ENCODE assay signal across 1 cellular context in genomic region chr3:9731206-9732079, GRCh38.
A peak's percentile ranks its signal among the peaks of the same experiment; 100 is the strongest.
TF ChIP-seq lines count a peak whose summit lies in the region.

BRPF1 (plus strand) TSS chr3:9731735; CDS start chr3:9734141, 2,406 bp downstream.

TF ChIP-seq in HepG2, 621 proteins besides CTCF, POLR2A, EP300 and RAD21 (continued from another document and continues in another):
- TF ChIP-seq TFDP2 (CRISPR knock-in tag; IDR thresholded peaks at IDR 0.05) (peak; percentile 88), NPAS2 (CRISPR knock-in tag; IDR thresholded peaks at IDR 0.05; ENCODE audit: borderline replicate concordance) (no peak), PTBP1 (IDR thresholded peaks at IDR 0.05; ENCODE audit: low read depth, low read length, poor library complexity, severe bottlenecking) (no peak), ZNF550 (CRISPR knock-in tag; IDR thresholded peaks at IDR 0.05; ENCODE audit: borderline replicate concordance) (no peak), ZNF382 (CRISPR knock-in tag; IDR thresholded peaks at IDR 0.05; ENCODE audit: borderline replicate concordance) (no peak), GATAD1 (CRISPR knock-in tag; IDR thresholded peaks at IDR 0.05) (peak; percentile 96), SP2 (CRISPR knock-in tag; IDR thresholded peaks at IDR 0.05) (peak; percentile 40), PITX1 (CRISPR knock-in tag; IDR thresholded peaks at IDR 0.05) (peak; percentile 15; the same call in 1 of the 2 replicates), CSRNP1 (CRISPR knock-in tag; IDR thresholded peaks at IDR 0.05) (peak; percentile 48; the same call in 1 of the 2 replicates), DNMT1 (CRISPR knock-in tag; IDR thresholded peaks at IDR 0.05) (peak; percentile 83; the same call in 1 of the 2 replicates), MED13 (CRISPR knock-in tag; IDR thresholded peaks at IDR 0.05) (peak; percentile 41; the same call in 1 of the 2 replicates), PRMT3 (CRISPR knock-in tag; IDR thresholded peaks at IDR 0.05; ENCODE audit: borderline replicate concordance, low read depth) (no peak), BRD4 (CRISPR knock-in tag; IDR thresholded peaks at IDR 0.05) (peak; percentile 38; the same call in 1 of the 2 replicates), ARNTL (CRISPR knock-in tag; IDR thresholded peaks at IDR 0.05) (peak; percentile 61), U2AF1 (optimal IDR thresholded peaks at IDR 0.05; ENCODE audit: low read depth, low read length) (no peak), HMGXB4 (CRISPR knock-in tag; IDR thresholded peaks at IDR 0.05; ENCODE audit: borderline replicate concordance in 1 of 2, low read depth in 1 of 2) (peak; percentile 77 to 81), ZFP36L2 (CRISPR knock-in tag; IDR thresholded peaks at IDR 0.05) (no peak), THRA (CRISPR knock-in tag; IDR thresholded peaks at IDR 0.05; ENCODE audit: borderline replicate concordance) (no peak), STAT6 (CRISPR knock-in tag; IDR thresholded peaks at IDR 0.05; ENCODE audit: borderline replicate concordance) (no peak), ZFYVE20 (CRISPR knock-in tag; IDR thresholded peaks at IDR 0.05; ENCODE audit: borderline replicate concordance, low read depth) (no peak), ZNF879 (CRISPR knock-in tag; IDR thresholded peaks at IDR 0.05) (no peak), FOXC1 (CRISPR knock-in tag; IDR thresholded peaks at IDR 0.05; ENCODE audit: borderline replicate concordance) (peak; percentile 82), ZFY (CRISPR knock-in tag; IDR thresholded peaks at IDR 0.05) (peak; percentile 66), E2F2 (CRISPR knock-in tag; IDR thresholded peaks at IDR 0.05; ENCODE audit: borderline replicate concordance) (no peak), ZNF646 (CRISPR knock-in tag; IDR thresholded peaks at IDR 0.05) (no peak), ZMAT5 (CRISPR knock-in tag; IDR thresholded peaks at IDR 0.05; ENCODE audit: borderline replicate concordance, low read depth) (no peak), ZNF18 (CRISPR knock-in tag; IDR thresholded peaks at IDR 0.05; ENCODE audit: insufficient replicate concordance) (no peak), RBAK (CRISPR knock-in tag; IDR thresholded peaks at IDR 0.05) (no peak), PLRG1 (conservative IDR thresholded peaks at IDR 0.05) (no peak), ZNF558 (CRISPR knock-in tag; IDR thresholded peaks at IDR 0.05; ENCODE audit: borderline replicate concordance) (no peak), NFIB (CRISPR knock-in tag; IDR thresholded peaks at IDR 0.05; ENCODE audit: borderline replicate concordance) (no peak), GMEB2 (CRISPR knock-in tag; IDR thresholded peaks at IDR 0.05; ENCODE audit: low read depth) (peak; percentile 86), ADNP (CRISPR knock-in tag; IDR thresholded peaks at IDR 0.05) (no peak), KDM5B (CRISPR knock-in tag; IDR thresholded peaks at IDR 0.05; ENCODE audit: borderline replicate concordance) (peak; percentile 62), ZNF639 (CRISPR knock-in tag; conservative IDR thresholded peaks at IDR 0.05) (0 out of 2 replicates have a peak, but pooled peaks have one; percentile 45), ZNF547 (CRISPR knock-in tag; IDR thresholded peaks at IDR 0.05) (no peak; the same call in 1 of the 2 replicates), MEIS2 (CRISPR knock-in tag; IDR thresholded peaks at IDR 0.05) (peak; percentile 44; the same call in 1 of the 2 replicates)
